3 cellular contexts compared by ENCODE assay signal in the genomic region with DNA sequence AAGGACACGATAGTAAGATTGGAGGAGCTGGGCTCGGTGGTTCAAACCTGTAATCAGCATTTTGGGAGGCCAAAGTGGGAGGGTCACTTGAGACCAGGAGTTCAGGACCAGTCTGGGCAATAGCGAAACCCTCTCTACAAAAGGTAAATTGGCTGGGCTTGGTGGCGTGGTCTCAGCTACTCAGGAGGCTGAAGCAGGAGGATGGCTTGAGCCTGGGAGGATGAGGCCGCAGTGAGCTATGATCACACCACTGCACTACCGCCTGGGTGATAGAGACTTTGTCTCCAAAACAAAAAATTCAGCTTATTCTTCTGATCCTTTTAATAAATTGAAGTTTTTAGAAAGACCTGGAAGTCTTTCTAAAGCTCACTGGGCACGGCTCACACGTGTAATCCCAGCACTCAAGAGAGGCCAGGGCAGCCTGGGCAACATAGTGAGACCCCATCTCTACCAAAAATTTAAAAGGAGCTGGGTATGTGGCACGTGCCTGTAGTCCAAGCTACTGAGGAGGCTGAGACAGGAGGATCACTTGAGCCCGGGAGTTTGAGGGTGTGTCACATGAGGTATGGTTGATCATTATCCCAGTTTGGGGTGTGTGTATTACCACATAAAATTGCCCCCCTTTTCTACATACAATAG.
TF ChIP-seq lines count a peak whose summit lies in the region.

No MANE protein-coding gene starts in this region.

TF ChIP-seq in A549, 52 proteins besides CTCF, POLR2A, EP300 and RAD21:
- no peak for TF ChIP-seq POLR2AphosphoS2 (conservative IDR thresholded peaks at IDR 0.05; ENCODE audit: low read length)
- TF ChIP-seq FOXS1 (CRISPR knock-in tag; IDR thresholded peaks at IDR 0.05) = no peak
- TF ChIP-seq, protein P1, sequence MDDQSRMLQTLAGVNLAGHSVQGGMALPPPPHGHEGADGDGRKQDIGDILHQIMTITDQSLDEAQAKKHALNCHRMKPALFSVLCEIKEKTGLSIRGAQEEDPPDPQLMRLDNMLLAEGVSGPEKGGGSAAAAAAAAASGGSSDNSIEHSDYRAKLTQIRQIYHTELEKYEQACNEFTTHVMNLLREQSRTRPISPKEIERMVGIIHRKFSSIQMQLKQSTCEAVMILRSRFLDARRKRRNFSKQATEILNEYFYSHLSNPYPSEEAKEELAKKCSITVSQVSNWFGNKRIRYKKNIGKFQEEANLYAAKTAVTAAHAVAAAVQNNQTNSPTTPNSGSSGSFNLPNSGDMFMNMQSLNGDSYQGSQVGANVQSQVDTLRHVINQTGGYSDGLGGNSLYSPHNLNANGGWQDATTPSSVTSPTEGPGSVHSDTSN (IDR thresholded peaks at IDR 0.05) = no peak
- no peak for TF ChIP-seq HDAC2 (IDR thresholded peaks at IDR 0.05)
- no peak for TF ChIP-seq SMC3 (IDR thresholded peaks at IDR 0.05)

TF ChIP-seq in GM23338, 12 proteins besides CTCF, POLR2A, EP300 and RAD21:
- TF ChIP-seq EZH2 (IDR thresholded peaks at IDR 0.05; ENCODE audit: low read depth, unreplicated experiment) = no peak

TF ChIP-seq in K562, 482 proteins besides CTCF, POLR2A, EP300 and RAD21:
- peak; percentile 72 for TF ChIP-seq ZNF121 (CRISPR knock-in tag; conservative IDR thresholded peaks at IDR 0.05)
- TF ChIP-seq RBM25 (IDR thresholded peaks at IDR 0.05; ENCODE audit: low read depth, low read length, severe bottlenecking) = peak; percentile 20
- TF ChIP-seq ZNF41 (CRISPR knock-in tag; conservative IDR thresholded peaks at IDR 0.05) = no peak
- peak; percentile 26; the same call in 1 of the 2 replicates for TF ChIP-seq BHLHE40 (IDR thresholded peaks at IDR 0.05; ENCODE audit: low read length)
